ENCODE assay signal across 1 cellular context in the genomic region with DNA sequence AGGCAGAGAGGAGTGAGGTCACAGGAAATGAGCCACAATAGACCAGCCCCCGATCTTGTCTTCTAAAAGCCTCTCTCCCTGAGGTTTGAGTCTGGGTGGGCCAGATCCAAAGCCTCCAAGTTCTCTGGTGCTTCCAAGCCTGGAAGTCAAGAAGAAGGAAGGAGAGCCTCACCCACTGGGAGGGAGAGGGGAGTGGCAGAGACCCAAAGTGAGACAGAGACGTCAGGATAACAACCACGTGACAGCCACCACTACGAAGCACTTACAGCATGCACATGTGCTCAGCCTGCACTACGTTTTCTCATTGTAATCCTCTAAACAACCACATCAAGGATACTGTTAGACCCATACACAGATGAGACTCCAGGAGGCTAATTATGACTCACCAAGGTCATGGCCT.
TF ChIP-seq lines count a peak whose summit lies in the region.

No MANE protein-coding gene starts in this region.

TF ChIP-seq in H1, 55 proteins besides CTCF, POLR2A, EP300 and RAD21:
- no peak for TF ChIP-seq RNF2 (IDR thresholded peaks at IDR 0.05; ENCODE audit: borderline replicate concordance, low read depth, low read length, missing control alignments, poor library complexity, severe bottlenecking)
- no peak for TF ChIP-seq BACH1 (IDR thresholded peaks at IDR 0.05; ENCODE audit: low read length)
- TF ChIP-seq RBBP5 (IDR thresholded peaks at IDR 0.05; ENCODE audit: borderline replicate concordance, low read depth, low read length): no peak
- TF ChIP-seq PHF8 (conservative IDR thresholded peaks at IDR 0.05; ENCODE audit: low read depth, low read length): no peak
- TF ChIP-seq, protein P1, sequence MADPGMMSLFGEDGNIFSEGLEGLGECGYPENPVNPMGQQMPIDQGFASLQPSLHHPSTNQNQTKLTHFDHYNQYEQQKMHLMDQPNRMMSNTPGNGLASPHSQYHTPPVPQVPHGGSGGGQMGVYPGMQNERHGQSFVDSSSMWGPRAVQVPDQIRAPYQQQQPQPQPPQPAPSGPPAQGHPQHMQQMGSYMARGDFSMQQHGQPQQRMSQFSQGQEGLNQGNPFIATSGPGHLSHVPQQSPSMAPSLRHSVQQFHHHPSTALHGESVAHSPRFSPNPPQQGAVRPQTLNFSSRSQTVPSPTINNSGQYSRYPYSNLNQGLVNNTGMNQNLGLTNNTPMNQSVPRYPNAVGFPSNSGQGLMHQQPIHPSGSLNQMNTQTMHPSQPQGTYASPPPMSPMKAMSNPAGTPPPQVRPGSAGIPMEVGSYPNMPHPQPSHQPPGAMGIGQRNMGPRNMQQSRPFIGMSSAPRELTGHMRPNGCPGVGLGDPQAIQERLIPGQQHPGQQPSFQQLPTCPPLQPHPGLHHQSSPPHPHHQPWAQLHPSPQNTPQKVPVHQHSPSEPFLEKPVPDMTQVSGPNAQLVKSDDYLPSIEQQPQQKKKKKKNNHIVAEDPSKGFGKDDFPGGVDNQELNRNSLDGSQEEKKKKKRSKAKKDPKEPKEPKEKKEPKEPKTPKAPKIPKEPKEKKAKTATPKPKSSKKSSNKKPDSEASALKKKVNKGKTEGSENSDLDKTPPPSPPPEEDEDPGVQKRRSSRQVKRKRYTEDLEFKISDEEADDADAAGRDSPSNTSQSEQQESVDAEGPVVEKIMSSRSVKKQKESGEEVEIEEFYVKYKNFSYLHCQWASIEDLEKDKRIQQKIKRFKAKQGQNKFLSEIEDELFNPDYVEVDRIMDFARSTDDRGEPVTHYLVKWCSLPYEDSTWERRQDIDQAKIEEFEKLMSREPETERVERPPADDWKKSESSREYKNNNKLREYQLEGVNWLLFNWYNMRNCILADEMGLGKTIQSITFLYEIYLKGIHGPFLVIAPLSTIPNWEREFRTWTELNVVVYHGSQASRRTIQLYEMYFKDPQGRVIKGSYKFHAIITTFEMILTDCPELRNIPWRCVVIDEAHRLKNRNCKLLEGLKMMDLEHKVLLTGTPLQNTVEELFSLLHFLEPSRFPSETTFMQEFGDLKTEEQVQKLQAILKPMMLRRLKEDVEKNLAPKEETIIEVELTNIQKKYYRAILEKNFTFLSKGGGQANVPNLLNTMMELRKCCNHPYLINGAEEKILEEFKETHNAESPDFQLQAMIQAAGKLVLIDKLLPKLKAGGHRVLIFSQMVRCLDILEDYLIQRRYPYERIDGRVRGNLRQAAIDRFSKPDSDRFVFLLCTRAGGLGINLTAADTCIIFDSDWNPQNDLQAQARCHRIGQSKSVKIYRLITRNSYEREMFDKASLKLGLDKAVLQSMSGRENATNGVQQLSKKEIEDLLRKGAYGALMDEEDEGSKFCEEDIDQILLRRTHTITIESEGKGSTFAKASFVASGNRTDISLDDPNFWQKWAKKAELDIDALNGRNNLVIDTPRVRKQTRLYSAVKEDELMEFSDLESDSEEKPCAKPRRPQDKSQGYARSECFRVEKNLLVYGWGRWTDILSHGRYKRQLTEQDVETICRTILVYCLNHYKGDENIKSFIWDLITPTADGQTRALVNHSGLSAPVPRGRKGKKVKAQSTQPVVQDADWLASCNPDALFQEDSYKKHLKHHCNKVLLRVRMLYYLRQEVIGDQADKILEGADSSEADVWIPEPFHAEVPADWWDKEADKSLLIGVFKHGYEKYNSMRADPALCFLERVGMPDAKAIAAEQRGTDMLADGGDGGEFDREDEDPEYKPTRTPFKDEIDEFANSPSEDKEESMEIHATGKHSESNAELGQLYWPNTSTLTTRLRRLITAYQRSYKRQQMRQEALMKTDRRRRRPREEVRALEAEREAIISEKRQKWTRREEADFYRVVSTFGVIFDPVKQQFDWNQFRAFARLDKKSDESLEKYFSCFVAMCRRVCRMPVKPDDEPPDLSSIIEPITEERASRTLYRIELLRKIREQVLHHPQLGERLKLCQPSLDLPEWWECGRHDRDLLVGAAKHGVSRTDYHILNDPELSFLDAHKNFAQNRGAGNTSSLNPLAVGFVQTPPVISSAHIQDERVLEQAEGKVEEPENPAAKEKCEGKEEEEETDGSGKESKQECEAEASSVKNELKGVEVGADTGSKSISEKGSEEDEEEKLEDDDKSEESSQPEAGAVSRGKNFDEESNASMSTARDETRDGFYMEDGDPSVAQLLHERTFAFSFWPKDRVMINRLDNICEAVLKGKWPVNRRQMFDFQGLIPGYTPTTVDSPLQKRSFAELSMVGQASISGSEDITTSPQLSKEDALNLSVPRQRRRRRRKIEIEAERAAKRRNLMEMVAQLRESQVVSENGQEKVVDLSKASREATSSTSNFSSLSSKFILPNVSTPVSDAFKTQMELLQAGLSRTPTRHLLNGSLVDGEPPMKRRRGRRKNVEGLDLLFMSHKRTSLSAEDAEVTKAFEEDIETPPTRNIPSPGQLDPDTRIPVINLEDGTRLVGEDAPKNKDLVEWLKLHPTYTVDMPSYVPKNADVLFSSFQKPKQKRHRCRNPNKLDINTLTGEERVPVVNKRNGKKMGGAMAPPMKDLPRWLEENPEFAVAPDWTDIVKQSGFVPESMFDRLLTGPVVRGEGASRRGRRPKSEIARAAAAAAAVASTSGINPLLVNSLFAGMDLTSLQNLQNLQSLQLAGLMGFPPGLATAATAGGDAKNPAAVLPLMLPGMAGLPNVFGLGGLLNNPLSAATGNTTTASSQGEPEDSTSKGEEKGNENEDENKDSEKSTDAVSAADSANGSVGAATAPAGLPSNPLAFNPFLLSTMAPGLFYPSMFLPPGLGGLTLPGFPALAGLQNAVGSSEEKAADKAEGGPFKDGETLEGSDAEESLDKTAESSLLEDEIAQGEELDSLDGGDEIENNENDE (IDR thresholded peaks at IDR 0.05; ENCODE audit: insufficient replicate concordance, low read length): no peak
- TF ChIP-seq HDAC2 (IDR thresholded peaks at IDR 0.05; ENCODE audit: borderline replicate concordance in 1 of 2, low read depth in 2 of 2, low read length in 2 of 2): no peak
- TF ChIP-seq CREB1 (IDR thresholded peaks at IDR 0.05): no peak
- no peak for TF ChIP-seq SP2 (IDR thresholded peaks at IDR 0.05; ENCODE audit: low read length)
- TF ChIP-seq, protein P2, sequence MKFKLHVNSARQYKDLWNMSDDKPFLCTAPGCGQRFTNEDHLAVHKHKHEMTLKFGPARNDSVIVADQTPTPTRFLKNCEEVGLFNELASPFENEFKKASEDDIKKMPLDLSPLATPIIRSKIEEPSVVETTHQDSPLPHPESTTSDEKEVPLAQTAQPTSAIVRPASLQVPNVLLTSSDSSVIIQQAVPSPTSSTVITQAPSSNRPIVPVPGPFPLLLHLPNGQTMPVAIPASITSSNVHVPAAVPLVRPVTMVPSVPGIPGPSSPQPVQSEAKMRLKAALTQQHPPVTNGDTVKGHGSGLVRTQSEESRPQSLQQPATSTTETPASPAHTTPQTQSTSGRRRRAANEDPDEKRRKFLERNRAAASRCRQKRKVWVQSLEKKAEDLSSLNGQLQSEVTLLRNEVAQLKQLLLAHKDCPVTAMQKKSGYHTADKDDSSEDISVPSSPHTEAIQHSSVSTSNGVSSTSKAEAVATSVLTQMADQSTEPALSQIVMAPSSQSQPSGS (IDR thresholded peaks at IDR 0.05; ENCODE audit: low read length): no peak
- no peak for TF ChIP-seq KDM4A (IDR thresholded peaks at IDR 0.05; ENCODE audit: low read depth, low read length, severe bottlenecking)
- no peak for TF ChIP-seq TAF1 (IDR thresholded peaks at IDR 0.05; ENCODE audit: low read depth, low read length)
TF ChIP-seq in H1: peak in this region for 0.
